ENCODE assay signal across 35 cellular contexts in the genomic region with DNA sequence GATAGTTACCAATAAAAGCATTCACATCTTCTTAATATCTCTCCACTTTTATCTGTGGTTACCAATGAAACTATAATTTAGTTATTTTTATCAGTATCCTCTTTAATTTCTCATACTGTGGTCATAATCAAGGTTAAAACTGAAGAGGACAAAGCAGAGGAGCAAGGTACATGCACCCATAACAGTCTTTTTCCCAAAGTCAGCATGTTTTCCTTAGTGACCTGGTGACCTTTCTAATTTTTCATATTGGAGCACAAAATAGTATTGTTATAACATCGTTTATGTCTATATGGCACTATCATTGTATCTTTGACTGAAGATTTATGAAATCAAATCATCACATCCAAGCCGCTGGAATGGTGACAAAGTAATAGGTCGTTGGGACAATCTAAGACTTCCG.
"Had no signal": no experiment of that assay in that cellular context is flagged by ENCODE, and none has a peak within 500 bp of the region (broad histone marks: within the 10 kb centered on the region; RNA-seq: fewer than 3 reads in every experiment).

No MANE protein-coding gene starts in this region.

- H3K27me3 ChIP-seq: MG63 had no signal

- H3K36me3 ChIP-seq: MG63 had no signal

- H3K27ac ChIP-seq: KMS-11 had no signal

- H3K9me3 ChIP-seq: MG63 had no signal

- H3K9ac ChIP-seq: KMS-11 had no signal

- DNase-seq: Karpas-422, MG63, MM.1S, MV-4-11, NCI-H1048, NCI-H1092, NCI-H1092 treated with DMSO at 0.1 percent for 48 hours, NCI-H1105, NCI-H1105 treated with DMSO at 0.1 percent for 48 hours, NCI-H1417, NCI-H1417 treated with DMSO at 0.1 percent for 48 hours, NCI-H1436, NCI-H1436 treated with DMSO at 0.1 percent for 48 hours, NCI-H146, NCI-H1694, NCI-H1694 treated with DMSO at 0.1 percent for 48 hours, NCI-H187, NCI-H187 treated with DMSO at 0.1 percent for 48 hours, NCI-H1930, NCI-H2029, NCI-H2029 treated with DMSO at 0.1 percent for 48 hours, NCI-H2081, NCI-H2081 treated with DMSO at 0.1 percent for 48 hours, NCI-H2107, NCI-H2171, NCI-H2171 treated with DMSO at 0.1 percent for 48 hours, NCI-H2227 treated with DMSO at 0.1 percent for 48 hours, NCI-H226, NCI-H345, NCI-H446, NCI-H446 treated with DMSO at 0.1 percent for 48 hours, NCI-H510A, NCI-H510A treated with DMSO at 0.1 percent for 48 hours, NCI-H524 had no signal

- H3K4me3 ChIP-seq: MG63 had no signal

- H3K4me2 ChIP-seq: KMS-11 had no signal
